Comparison of ENCODE assay signal across 29 cellular contexts in genomic region chr13:38875186-38875875, GRCh38.
DNase-seq lines count a peak whose midpoint lies in the region; ATAC-seq and TF ChIP-seq lines count a peak whose summit lies in the region.
"Had no signal": no experiment of that assay in that cellular context is flagged by ENCODE, and none has a peak within 500 bp of the region (broad histone marks: within the 10 kb centered on the region; RNA-seq: fewer than 3 reads in every experiment).

No MANE protein-coding gene starts in this region.

- H3K4me1 Mint-ChIP-seq in brain: peaks cover 28% of the 10 kb centered on the region

- H2AFZ ChIP-seq in neuron (ENCODE audit: low read depth, low read length): peak overlapping the region; percentile 26
- H2AFZ ChIP-seq: GM23338 had no signal

- no peak overlapping the region for H3K4me3 ChIP-seq in neuron (ENCODE audit: low read length)
- no peak overlapping the region for H3K4me3 ChIP-seq in effector memory CD4-positive, alpha-beta T cell (ENCODE audit: insufficient read depth, low read depth, low read length, poor library complexity, severe bottlenecking)
- H3K4me3 ChIP-seq: GM23338, MG63 had no signal

- no peaks in the 10 kb centered on the region for H3K27me3 ChIP-seq in neuron (ENCODE audit: insufficient read depth, low read length)
- H3K27me3 ChIP-seq in effector memory CD4-positive, alpha-beta T cell (replicated peaks; ENCODE audit: control insufficient read depth, insufficient read depth, low read length, poor library complexity, severe bottlenecking): peaks cover 2% of the 10 kb centered on the region
- H3K27me3 ChIP-seq: MG63 had no signal

- no peaks in the 10 kb centered on the region for H3K9me3 Mint-ChIP-seq in brain
- H3K9me3 Mint-ChIP-seq: CD8-positive, alpha-beta memory T cell; GM23338; H9 had no signal

- H3K9me3 ChIP-seq in neuron (ENCODE audit: low read length): no peaks in the 10 kb centered on the region
- H3K9me3 ChIP-seq in effector memory CD4-positive, alpha-beta T cell (ENCODE audit: control insufficient read depth, low read length): no peaks in the 10 kb centered on the region
- H3K9me3 ChIP-seq: MG63, SK-N-SH had no signal

- H3K36me3 ChIP-seq in neuron (ENCODE audit: insufficient read depth, low read length): no peaks in the 10 kb centered on the region
- no peaks in the 10 kb centered on the region for H3K36me3 ChIP-seq in effector memory CD4-positive, alpha-beta T cell (ENCODE audit: control insufficient read depth, insufficient read depth, low read length)
- H3K36me3 ChIP-seq: MG63 had no signal

- no peaks in the 10 kb centered on the region for H3K27me3 Mint-ChIP-seq in brain

- H3K4me3 Mint-ChIP-seq in brain: peak overlapping the region in 1 of 5 experiments; percentile 38
- H3K4me3 Mint-ChIP-seq: B cell; CD8-positive, alpha-beta memory T cell; GM23338; H9 had no signal

- peaks cover 21% of the 10 kb centered on the region for H3K4me1 ChIP-seq in neuron (ENCODE audit: insufficient read depth, low read length)
- H3K4me1 ChIP-seq in effector memory CD4-positive, alpha-beta T cell (ENCODE audit: control insufficient read depth, insufficient read depth, low read length, poor library complexity, severe bottlenecking): no peaks in the 10 kb centered on the region

- no peak for ATAC-seq in GM21737 (IDR thresholded peaks at IDR 0.05; ENCODE audit: unreplicated experiment)
- ATAC-seq in GM19452 (IDR thresholded peaks at IDR 0.05; ENCODE audit: unreplicated experiment): no peak
- ATAC-seq: GM23338 had no signal

- H3K36me3 Mint-ChIP-seq in brain: peaks cover 3% of the 10 kb centered on the region

- no peak overlapping the region for H3K27ac ChIP-seq in effector memory CD4-positive, alpha-beta T cell (ENCODE audit: insufficient read depth, low read length, poor library complexity, severe bottlenecking)
- H3K27ac ChIP-seq: C4-2B had no signal

- peak overlapping the region in 3 of 5 experiments; percentile 15 to 70 (median 47) for H3K27ac Mint-ChIP-seq in brain
- H3K27ac Mint-ChIP-seq: B cell; CD8-positive, alpha-beta memory T cell; GM23338 had no signal

- TF ChIP-seq CTCF in brain (conservative IDR thresholded peaks at IDR 0.05): no peak

- DNase-seq in inferior parietal cortex (ENCODE audit: extremely low spot score) (peak; percentile 37), GM19240 (ENCODE audit: insufficient read length, low spot score) (no peak)
- DNase-seq in effector memory CD4-positive, alpha-beta T cell: no peak
- DNase-seq: Calu3; CD8-positive, alpha-beta memory T cell; DMS79 treated with DMSO at 0.1 percent for 48 hours; GF-D8; H9; IMR-90; KG1; MG63; NCI-H1048; NCI-H1417; NCI-H1694 treated with DMSO at 0.1 percent for 48 hours; NCI-H2081 treated with DMSO at 0.1 percent for 48 hours; NCI-H2171; NCI-H226; NCI-H510A; NCI-H69; SIG-M5; SK-N-SH; SW 1271 had no signal
